Comparison of ENCODE assay signal across 19 cellular contexts in genomic region chr10:2631557-2631956, GRCh38.
"Had no signal": no experiment of that assay in that cellular context is flagged by ENCODE, and none has a peak within 500 bp of the region (broad histone marks: within the 10 kb centered on the region; RNA-seq: fewer than 3 reads in every experiment).

No MANE protein-coding gene starts in this region.

- H3K9me3 Mint-ChIP-seq: nephron progenitor cell; stimulated activated naive B cell treated with anti-CD40 and anti-IgM and Interleukin-4, amounts not matched to agents 10 μg/mL and 1 μg/mL and 100 μg/mL, for 72 hours; stimulated activated naive CD8-positive, alpha-beta T cell treated with anti-CD3 and anti-CD28 coated beads, Interleukin-15, amount 100 ng/mL, for 72 hours had no signal

- H3K36me3 ChIP-seq: heart right ventricle, ovary, right atrium auricular region, sigmoid colon, tibial nerve, upper lobe of right lung, vagina had no signal

- DNase-seq: effector memory CD4-positive, alpha-beta T cell; heart right ventricle; hypothalamus; kidney glomerular epithelial cell; mammary epithelial cell; naive thymus-derived CD4-positive, alpha-beta T cell; nephron progenitor cell; ovary; sigmoid colon; stimulated activated CD4-positive, alpha-beta T cell treated with anti-CD3 and anti-CD28 coated beads, Interleukin-2, amount 100 ng/mL, for 24 hours; stimulated activated CD4-positive, alpha-beta T cell treated with anti-CD3 and anti-CD28 coated beads, Interleukin-4, amount 100 ng/mL, for 4 hours; stimulated activated naive B cell treated with anti-CD40 and anti-IgM and Interleukin-4, amounts not matched to agents 10 μg/mL and 1 μg/mL and 100 μg/mL, for 72 hours; stimulated activated naive CD8-positive, alpha-beta T cell treated with anti-CD3 and anti-CD28 coated beads, Interleukin-15, amount 100 ng/mL, for 72 hours; testis; upper lobe of right lung had no signal

- H3K36me3 Mint-ChIP-seq: naive thymus-derived CD4-positive, alpha-beta T cell; stimulated activated naive B cell treated with anti-CD40 and anti-IgM and Interleukin-4, amounts not matched to agents 10 μg/mL and 1 μg/mL and 100 μg/mL, for 72 hours had no signal

- H3K4me1 Mint-ChIP-seq: naive thymus-derived CD4-positive, alpha-beta T cell; nephron progenitor cell; stimulated activated naive B cell treated with anti-CD40 and anti-IgM and Interleukin-4, amounts not matched to agents 10 μg/mL and 1 μg/mL and 100 μg/mL, for 72 hours; stimulated activated naive CD8-positive, alpha-beta T cell treated with anti-CD3 and anti-CD28 coated beads, Interleukin-15, amount 100 ng/mL, for 72 hours had no signal

- H3K9me3 ChIP-seq: heart right ventricle, ovary, right atrium auricular region, sigmoid colon, testis, tibial nerve, upper lobe of right lung, vagina had no signal

- H3K27ac Mint-ChIP-seq: naive thymus-derived CD4-positive, alpha-beta T cell; nephron progenitor cell; stimulated activated naive B cell treated with anti-CD40 and anti-IgM and Interleukin-4, amounts not matched to agents 10 μg/mL and 1 μg/mL and 100 μg/mL, for 72 hours; stimulated activated naive CD8-positive, alpha-beta T cell treated with anti-CD3 and anti-CD28 coated beads, Interleukin-15, amount 100 ng/mL, for 72 hours had no signal

- H3K27me3 ChIP-seq: ovary, right atrium auricular region, sigmoid colon, testis, tibial nerve, upper lobe of right lung, vagina had no signal

- H3K27me3 Mint-ChIP-seq: stimulated activated naive CD8-positive, alpha-beta T cell treated with anti-CD3 and anti-CD28 coated beads, Interleukin-15, amount 100 ng/mL, for 72 hours had no signal

- H3K27ac ChIP-seq: heart right ventricle, ovary, right atrium auricular region, sigmoid colon, skin epidermis, testis, tibial nerve, upper lobe of right lung, vagina had no signal

- H3K4me1 ChIP-seq: heart right ventricle, right atrium auricular region, sigmoid colon, testis, tibial nerve, upper lobe of right lung, vagina had no signal

- H3K4me3 Mint-ChIP-seq: naive thymus-derived CD4-positive, alpha-beta T cell; nephron progenitor cell; stimulated activated naive B cell treated with anti-CD40 and anti-IgM and Interleukin-4, amounts not matched to agents 10 μg/mL and 1 μg/mL and 100 μg/mL, for 72 hours; stimulated activated naive CD8-positive, alpha-beta T cell treated with anti-CD3 and anti-CD28 coated beads, Interleukin-15, amount 100 ng/mL, for 72 hours had no signal

- H3K4me3 ChIP-seq: heart right ventricle, ovary, right atrium auricular region, sigmoid colon, skin epidermis, testis, tibial nerve, upper lobe of right lung, vagina had no signal
